Comparison of ENCODE assay signal across 8 cellular contexts in genomic region chr5:119070578-119070827, GRCh38. TPM values are rescaled to one million over a fixed set of nuclear protein-coding genes. Genes with fewer than 3 reads are reported as not detected.
A peak's percentile ranks its signal among the peaks of the same experiment; 100 is the strongest.
DNase-seq lines count a peak whose midpoint lies in the region; FAIRE-seq and TF ChIP-seq lines count a peak whose summit lies in the region.

No MANE protein-coding gene starts in this region.

- no peaks in the 10 kb centered on the region for H4K20me1 ChIP-seq in Karpas-422 (ENCODE audit: insufficient read depth, low read depth, low read length)

- H3K27ac ChIP-seq in Karpas-422 (ENCODE audit: low read length): peak overlapping the region; percentile 88
- H3K27ac ChIP-seq in adrenal gland: peak overlapping the region; percentile 71 to 100 (median 95)

- peak; percentile 96 for DNase-seq in NCI-H748 (lab: John Stamatoyannopoulos, UW; ENCODE audit: unreplicated experiment)
- no peak for DNase-seq in NCI-H748 treated with DMSO at 0.1 percent for 48 hours (lab: John Stamatoyannopoulos, UW)
- DNase-seq in H54 (ENCODE audit: insufficient read length, low spot score): no peak
- no peak for DNase-seq in Karpas-422
- DNase-seq in adrenal gland: peak in 3 of 7 donors; percentile 92 to 95 (median 94)
- peak; percentile 58 for DNase-seq in iPS-NIHi11 (ENCODE audit: low spot score)
- peak; percentile 70 for DNase-seq in stimulated activated CD8-positive, alpha-beta memory T cell treated with anti-CD3 and anti-CD28 coated beads, Interleukin-4, amount 100 ng/mL, for 24 hours (ENCODE audit: low read depth)
- no peak for DNase-seq in activated gamma-delta T cell (lab: John Stamatoyannopoulos, UW)

- no peaks in the 10 kb centered on the region for H3K9me2 ChIP-seq in Karpas-422 (replicated peaks; ENCODE audit: insufficient read depth, low read length)

- H3K9ac ChIP-seq in Karpas-422 (ENCODE audit: low read length): peak overlapping the region; percentile 84

- FAIRE-seq in H54 (lab: Jason Lieb, UNC): no peak

- 0 to 1% (median 0%) methylated on average over 8 to 9 of the region's 9 CpGs for WGBS in adrenal gland, 4 donors

- H3K79me2 ChIP-seq in Karpas-422 (ENCODE audit: low read length): peaks cover 34% of the 10 kb centered on the region

- peak overlapping the region; percentile 96 for H2AFZ ChIP-seq in Karpas-422 (ENCODE audit: low read length)

- 0 out of 2 replicates have a peak, but pooled peaks have one; percentile 23 for TF ChIP-seq POLR2A in H54 (IDR thresholded peaks at IDR 0.05; ENCODE audit: low read depth, low read length)
- peak in 1 of 2 donors; percentile 12 for TF ChIP-seq POLR2A in adrenal gland (IDR thresholded peaks at IDR 0.05)

- H3K27me3 ChIP-seq in Karpas-422 (ENCODE audit: low read length) (no peaks in the 10 kb centered on the region), adrenal gland (no peaks in the 10 kb centered on the region)

- intact Hi-C loops in adrenal gland (cut with DNase I): no loop called here

- H3K4me1 ChIP-seq in Karpas-422 (ENCODE audit: low read length) (peaks cover 40% of the 10 kb centered on the region), adrenal gland (replicated peaks in 1 of 2) (peaks cover 21 to 31% of the 10 kb centered on the region in 2 donors)

- TF ChIP-seq CTCF in adrenal gland (IDR thresholded peaks at IDR 0.05): no peak

- H3K36me3 ChIP-seq in Karpas-422 (ENCODE audit: insufficient read depth, low read length) (no peaks in the 10 kb centered on the region), adrenal gland (replicated peaks in 1 of 2) (no peaks in the 10 kb centered on the region)

- H3K4me2 ChIP-seq in Karpas-422 (ENCODE audit: low read depth, low read length, poor library complexity, severe bottlenecking): peak overlapping the region; percentile 93

- peak overlapping the region; percentile 86 for H3K4me3 ChIP-seq in Karpas-422 (ENCODE audit: low read length)
- peak overlapping the region; percentile 3 to 88 (median 53) for H3K4me3 ChIP-seq in adrenal gland

- H3K9me3 ChIP-seq in Karpas-422 (ENCODE audit: low read length) (no peaks in the 10 kb centered on the region), adrenal gland (replicated peaks in 1 of 3) (no peaks in the 10 kb centered on the region)

RNA-seq across cellular contexts. Expression of gene DMXL1, which starts 0.4 kb away (rescaled TPM):
- 37.6 and 107 TPM in 2 replicates for total RNA-seq in Karpas-422 (2014; rRNA removed; shearing (Covaris generic); ENCODE audit: low replicate concordance)
- 10 to 100 TPM; 32.2 to 91.1 (median 44.5) TPM for total RNA-seq in adrenal gland
- polyA plus RNA-seq in adrenal gland: 10 to 100 TPM; 15.1 to 25.2 (median 22.3) TPM

Comparison
In these comparisons a context has a peak if more than half of its experiments do, and no peak if none do; other contexts are left out.
1. DNase-seq: peak in NCI-H748 (single experiment), iPS-NIHi11 (single experiment) and stimulated activated CD8-positive, alpha-beta memory T cell treated with anti-CD3 and anti-CD28 coated beads, Interleukin-4, amount 100 ng/mL, for 24 hours (single experiment); none in NCI-H748 treated with DMSO at 0.1 percent for 48 hours (single experiment), H54 (single experiment), Karpas-422 (single experiment) and activated gamma-delta T cell (single experiment).